Comparison of ENCODE assay signal across 35 cellular contexts in the genomic region with DNA sequence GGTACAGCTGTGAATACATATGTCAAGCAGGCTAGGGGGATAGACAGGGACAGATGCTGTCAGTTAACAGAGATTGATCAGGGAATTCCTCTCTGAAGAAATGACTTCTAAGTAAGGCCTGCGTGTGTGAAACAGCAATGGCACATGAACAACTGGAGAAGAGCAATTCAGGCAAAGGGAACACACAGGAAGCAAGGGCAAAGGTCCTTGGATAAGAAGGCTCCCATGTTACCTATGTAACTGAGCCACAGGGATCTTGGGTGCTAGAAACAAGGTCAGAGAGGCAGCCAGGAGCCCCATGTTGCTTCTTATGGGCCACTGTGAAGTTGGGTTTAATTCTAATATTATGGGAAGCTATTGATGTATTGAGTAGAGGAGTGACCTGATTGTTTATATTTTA.
"Had no signal": no experiment of that assay in that cellular context is flagged by ENCODE, and none has a peak within 500 bp of the region (broad histone marks: within the 10 kb centered on the region; RNA-seq: fewer than 3 reads in every experiment).

No MANE protein-coding gene starts in this region.

- FAIRE-seq: frontal cortex had no signal

- H3K36me3 Mint-ChIP-seq: activated CD8-positive, alpha-beta memory T cell treated with anti-CD3 and anti-CD28 coated beads, Interleukin-2, amount 10 ng/mL, durations not matched to agents 7 days and 5 days; activated naive CD4-positive, alpha-beta T cell treated with anti-CD3 and anti-CD28 coated beads, Interleukin-2, amount 50 U/mL, for 24 hours; activated naive CD8-positive, alpha-beta T cell treated with anti-CD3 and anti-CD28 coated beads for 36 hours had no signal

- H3K27me3 Mint-ChIP-seq: activated B cell treated with CpG ODN at 0.5 μM for 24 hours; activated CD8-positive, alpha-beta memory T cell treated with anti-CD3 and anti-CD28 coated beads, Interleukin-2, amount 10 ng/mL, durations not matched to agents 7 days and 5 days; activated naive CD4-positive, alpha-beta T cell treated with anti-CD3 and anti-CD28 coated beads, Interleukin-2, amount 50 U/mL, for 24 hours; activated naive CD8-positive, alpha-beta T cell treated with anti-CD3 and anti-CD28 coated beads for 36 hours; activated naive CD8-positive, alpha-beta T cell treated with anti-CD3 and anti-CD28 coated beads, Interleukin-2, amount 50 U/mL, for 24 hours; central memory CD8-positive, alpha-beta T cell; T-helper 17 cell had no signal

- H3K27ac ChIP-seq: adrenal gland, body of pancreas, coronary artery, dorsolateral prefrontal cortex, WERI-Rb-1 had no signal

- H3K27me3 ChIP-seq: adrenal gland, body of pancreas, dorsolateral prefrontal cortex had no signal

- H3K36me3 ChIP-seq: adrenal gland, WERI-Rb-1 had no signal

- H3K9me3 ChIP-seq: adrenal gland, body of pancreas had no signal

- H3K4me1 Mint-ChIP-seq: activated B cell treated with CpG ODN at 0.5 μM for 24 hours; activated naive CD4-positive, alpha-beta T cell treated with anti-CD3 and anti-CD28 coated beads, Interleukin-2, amount 50 U/mL, for 24 hours; activated naive CD8-positive, alpha-beta T cell treated with anti-CD3 and anti-CD28 coated beads for 36 hours; activated naive CD8-positive, alpha-beta T cell treated with anti-CD3 and anti-CD28 coated beads, Interleukin-2, amount 50 U/mL, for 24 hours; central memory CD8-positive, alpha-beta T cell; T-helper 17 cell had no signal

- H3K4me3 Mint-ChIP-seq: activated B cell treated with CpG ODN at 0.5 μM for 24 hours; activated CD8-positive, alpha-beta memory T cell treated with anti-CD3 and anti-CD28 coated beads, Interleukin-2, amount 10 ng/mL, durations not matched to agents 7 days and 5 days; activated CD8-positive, alpha-beta T cell treated with anti-CD3 and anti-CD28 coated beads, Interleukin-2, amount 10 ng/mL, durations not matched to agents 7 days and 5 days; activated naive CD4-positive, alpha-beta T cell treated with anti-CD3 and anti-CD28 coated beads for 36 hours; activated naive CD4-positive, alpha-beta T cell treated with anti-CD3 and anti-CD28 coated beads, Interleukin-2, amount 50 U/mL, for 24 hours; activated naive CD8-positive, alpha-beta T cell treated with anti-CD3 and anti-CD28 coated beads for 36 hours; activated naive CD8-positive, alpha-beta T cell treated with anti-CD3 and anti-CD28 coated beads, Interleukin-2, amount 50 U/mL, for 24 hours; activated T-helper 1 cell treated with anti-CD3 and anti-CD28 coated beads, Interleukin-12 subunit alpha, Interleukin-12 subunit beta, Interleukin-2, Interleukin-4 antibody, amounts not matched to agents 30 ng/mL and 10 ng/mL and 1 ng/mL, durations not matched to agents 14 hours and 24 hours and 36 hours; central memory CD8-positive, alpha-beta T cell; dendritic cell treated with granulocyte-macrophage colony-stimulating factor and Interleukin-4, amounts not matched to agents 40 ng/mL and 50 ng/mL, for 4 days; endodermal cell; T-helper 17 cell; T-helper 2 cell treated with Interferon-gamma antibody and Interleukin-4, amounts not matched to agents 5 μg/mL and 100 μg/mL, for 36 hours had no signal

- DNase-seq: activated B cell treated with CpG ODN at 0.5 μM for 24 hours; activated CD4-positive, alpha-beta T cell treated with anti-CD3 and anti-CD28 coated beads for 48 hours; activated CD4-positive, alpha-beta T cell treated with anti-CD3 and anti-CD28 coated beads, Interleukin-2, amount 50 U/mL, for 1 hour; activated CD4-positive, alpha-beta T cell treated with anti-CD3 and anti-CD28 coated beads, Interleukin-2, amount 50 U/mL, for 48 hours; activated CD8-positive, alpha-beta memory T cell treated with anti-CD3 and anti-CD28 coated beads, Interleukin-2, amount 10 ng/mL, durations not matched to agents 7 days and 5 days; activated CD8-positive, alpha-beta memory T cell treated with anti-CD3 and anti-CD28 coated beads, Interleukin-2, amount 50 U/mL, for 4 hours; activated CD8-positive, alpha-beta T cell treated with anti-CD3 and anti-CD28 coated beads, Interleukin-2, amount 10 ng/mL, durations not matched to agents 7 days and 5 days; activated effector memory CD4-positive, alpha-beta T cell treated with anti-CD3 and anti-CD28 coated beads, Interleukin-2, amount 50 U/mL, for 16 hours; activated naive CD4-positive, alpha-beta T cell treated with anti-CD3 and anti-CD28 coated beads for 36 hours; activated naive CD8-positive, alpha-beta T cell treated with anti-CD3 and anti-CD28 coated beads for 36 hours; activated naive CD8-positive, alpha-beta T cell treated with anti-CD3 and anti-CD28 coated beads, Interleukin-2, amount 50 U/mL, for 24 hours; activated T-cell treated with anti-CD3 and anti-CD28 coated beads, Interleukin-2, amount 50 U/mL, for 1 hour; activated T-cell treated with anti-CD3 and anti-CD28 coated beads, Interleukin-2, amount 50 U/mL, for 48 hours; adrenal gland; amygdala; aorta; body of pancreas; dorsolateral prefrontal cortex; effector memory CD4-positive, alpha-beta T cell; endodermal cell; foreskin fibroblast; T-helper 1 cell; T-helper 17 cell; T1000; WERI-Rb-1 had no signal

- H3K27ac Mint-ChIP-seq: activated B cell treated with CpG ODN at 0.5 μM for 24 hours; activated CD8-positive, alpha-beta memory T cell treated with anti-CD3 and anti-CD28 coated beads, Interleukin-2, amount 10 ng/mL, durations not matched to agents 7 days and 5 days; activated CD8-positive, alpha-beta T cell treated with anti-CD3 and anti-CD28 coated beads, Interleukin-2, amount 10 ng/mL, durations not matched to agents 7 days and 5 days; activated naive CD4-positive, alpha-beta T cell treated with anti-CD3 and anti-CD28 coated beads for 36 hours; activated naive CD4-positive, alpha-beta T cell treated with anti-CD3 and anti-CD28 coated beads, Interleukin-2, amount 50 U/mL, for 24 hours; activated naive CD8-positive, alpha-beta T cell treated with anti-CD3 and anti-CD28 coated beads for 36 hours; activated naive CD8-positive, alpha-beta T cell treated with anti-CD3 and anti-CD28 coated beads, Interleukin-2, amount 50 U/mL, for 24 hours; activated T-helper 1 cell treated with anti-CD3 and anti-CD28 coated beads, Interleukin-12 subunit alpha, Interleukin-12 subunit beta, Interleukin-2, Interleukin-4 antibody, amounts not matched to agents 30 ng/mL and 10 ng/mL and 1 ng/mL, durations not matched to agents 14 hours and 24 hours and 36 hours; activated T-helper 2 cell treated with anti-CD3 and anti-CD28 coated beads, Interferon-gamma antibody, Interleukin-2, Interleukin-4, amounts not matched to agents 10 μg/mL and 5 μg/mL and 100 μg/mL, durations not matched to agents 14 hours and 24 hours and 36 hours; dendritic cell treated with granulocyte-macrophage colony-stimulating factor and Interleukin-4, amounts not matched to agents 40 ng/mL and 50 ng/mL, for 4 days; endodermal cell; T-helper 17 cell; T-helper 2 cell treated with Interferon-gamma antibody and Interleukin-4, amounts not matched to agents 5 μg/mL and 100 μg/mL, for 36 hours had no signal

- H3K9me3 Mint-ChIP-seq: activated B cell treated with CpG ODN at 0.5 μM for 24 hours; activated naive CD4-positive, alpha-beta T cell treated with anti-CD3 and anti-CD28 coated beads for 36 hours; activated naive CD4-positive, alpha-beta T cell treated with anti-CD3 and anti-CD28 coated beads, Interleukin-2, amount 50 U/mL, for 24 hours; activated naive CD8-positive, alpha-beta T cell treated with anti-CD3 and anti-CD28 coated beads for 36 hours; activated T-helper 2 cell treated with anti-CD3 and anti-CD28 coated beads, Interferon-gamma antibody, Interleukin-2, Interleukin-4, amounts not matched to agents 10 μg/mL and 5 μg/mL and 100 μg/mL, durations not matched to agents 14 hours and 24 hours and 36 hours; endodermal cell had no signal

- H3K4me3 ChIP-seq: adrenal gland, body of pancreas, coronary artery, dorsolateral prefrontal cortex had no signal

- ATAC-seq: activated CD4-positive, CD25-positive, alpha-beta regulatory T cell treated with anti-CD3 and anti-CD28 coated beads, Interleukin-2, amount 50 U/mL, for 24 hours; activated CD8-positive, alpha-beta memory T cell treated with anti-CD3 and anti-CD28 coated beads, Interleukin-2, amount 10 ng/mL, durations not matched to agents 7 days and 5 days; activated CD8-positive, alpha-beta T cell treated with anti-CD3 and anti-CD28 coated beads, Interleukin-2, amount 10 ng/mL, durations not matched to agents 7 days and 5 days; activated naive CD8-positive, alpha-beta T cell treated with anti-CD3 and anti-CD28 coated beads, Interleukin-2, amount 50 U/mL, for 24 hours; body of pancreas; esophagus mucosa; T-helper 17 cell had no signal

- H3K4me1 ChIP-seq: adrenal gland, body of pancreas had no signal
